3 cellular contexts compared by ENCODE assay signal in the genomic region with DNA sequence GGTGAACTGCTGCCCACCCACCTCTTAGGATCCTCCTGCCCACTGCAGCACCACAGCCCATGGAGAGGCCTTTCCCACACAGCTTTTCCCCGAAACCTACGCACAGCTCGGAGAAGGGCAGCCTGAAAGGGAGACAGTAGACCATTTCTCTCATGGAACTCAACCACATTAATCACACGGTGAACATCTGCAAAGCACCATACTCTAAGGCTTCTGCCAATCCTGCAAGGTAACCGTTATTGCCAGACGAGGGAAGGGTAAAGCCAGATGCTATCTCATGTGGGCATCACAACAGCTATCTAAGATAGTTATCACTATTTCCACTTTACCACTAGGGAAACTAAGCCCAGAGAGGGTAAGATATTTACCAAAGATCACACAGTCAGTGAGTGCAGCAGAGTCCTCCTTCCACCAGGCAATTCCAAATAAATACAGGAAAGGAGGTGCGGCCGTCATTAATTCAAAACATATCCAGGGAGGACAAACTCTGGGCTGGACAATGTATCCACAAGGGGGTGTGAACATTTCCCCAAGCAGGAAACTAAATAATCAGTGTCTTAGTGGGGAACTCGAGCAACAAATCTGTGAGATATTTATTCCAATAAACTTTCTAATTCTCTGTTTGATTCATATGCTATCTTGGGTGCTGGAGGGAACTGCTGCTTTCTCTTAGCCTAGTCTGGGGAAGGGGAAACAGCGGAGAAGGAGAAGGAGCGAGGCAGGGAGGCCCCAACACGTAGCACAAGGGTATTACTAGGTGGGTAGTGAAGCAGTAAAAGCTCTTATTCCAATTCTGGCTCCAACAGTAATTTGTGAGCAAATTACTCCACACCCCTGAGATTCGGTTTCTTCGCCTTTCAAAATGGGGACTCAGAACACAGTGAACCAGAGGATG.
TF ChIP-seq lines count a peak whose summit lies in the region.

No MANE protein-coding gene starts in this region.

TF ChIP-seq in A549, 52 proteins besides CTCF, POLR2A, EP300 and RAD21:
- no peak for TF ChIP-seq HOXB13 (CRISPR knock-in tag; IDR thresholded peaks at IDR 0.05; ENCODE audit: low read depth)
- TF ChIP-seq NPAS2 (CRISPR knock-in tag; IDR thresholded peaks at IDR 0.05; ENCODE audit: borderline replicate concordance) = no peak
- TF ChIP-seq POLR2AphosphoS2 (conservative IDR thresholded peaks at IDR 0.05; ENCODE audit: low read length) = no peak
- TF ChIP-seq RARB (CRISPR knock-in tag; IDR thresholded peaks at IDR 0.05) = no peak
- no peak for TF ChIP-seq FOXS1 (CRISPR knock-in tag; IDR thresholded peaks at IDR 0.05)
- TF ChIP-seq CBX2 (IDR thresholded peaks at IDR 0.05; ENCODE audit: borderline replicate concordance, low read depth) = no peak
- TF ChIP-seq ZFP36 (IDR thresholded peaks at IDR 0.05; ENCODE audit: borderline replicate concordance, partially characterized antibody) = no peak
- TF ChIP-seq RFX5 (IDR thresholded peaks at IDR 0.05) = no peak
- TF ChIP-seq, protein P1, sequence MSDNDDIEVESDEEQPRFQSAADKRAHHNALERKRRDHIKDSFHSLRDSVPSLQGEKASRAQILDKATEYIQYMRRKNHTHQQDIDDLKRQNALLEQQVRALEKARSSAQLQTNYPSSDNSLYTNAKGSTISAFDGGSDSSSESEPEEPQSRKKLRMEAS (IDR thresholded peaks at IDR 0.05) = no peak
- no peak for TF ChIP-seq TP53 (CRISPR knock-in tag; IDR thresholded peaks at IDR 0.05)
- TF ChIP-seq PHF8 (IDR thresholded peaks at IDR 0.05; ENCODE audit: borderline replicate concordance, low read depth) = no peak
- no peak for TF ChIP-seq MAZ (IDR thresholded peaks at IDR 0.05; ENCODE audit: borderline replicate concordance, low read depth, low read length)
- no peak for TF ChIP-seq CHD2 (IDR thresholded peaks at IDR 0.05; ENCODE audit: low read length, partially characterized antibody)
TF ChIP-seq in A549: peak in this region for 0.

TF ChIP-seq in HEK293, 187 proteins besides CTCF, POLR2A, EP300 and RAD21:
- TF ChIP-seq ZNF768 (tag by site-specific recombination; IDR thresholded peaks at IDR 0.05) (0 out of 2 replicates have a peak, but pooled peaks have one; percentile 18), ZNF112 (tag by site-specific recombination; IDR thresholded peaks at IDR 0.05) (no peak), ZFP41 (tag by site-specific recombination; IDR thresholded peaks at IDR 0.05; ENCODE audit: borderline replicate concordance) (no peak), EGR2 (tag by site-specific recombination; IDR thresholded peaks at IDR 0.05; ENCODE audit: low read depth) (no peak), ZFHX2 (tag by site-specific recombination; conservative IDR thresholded peaks at IDR 0.05) (0 out of 2 replicates have a peak, but pooled peaks have one; percentile 18)
- TF ChIP-seq, protein P2, sequence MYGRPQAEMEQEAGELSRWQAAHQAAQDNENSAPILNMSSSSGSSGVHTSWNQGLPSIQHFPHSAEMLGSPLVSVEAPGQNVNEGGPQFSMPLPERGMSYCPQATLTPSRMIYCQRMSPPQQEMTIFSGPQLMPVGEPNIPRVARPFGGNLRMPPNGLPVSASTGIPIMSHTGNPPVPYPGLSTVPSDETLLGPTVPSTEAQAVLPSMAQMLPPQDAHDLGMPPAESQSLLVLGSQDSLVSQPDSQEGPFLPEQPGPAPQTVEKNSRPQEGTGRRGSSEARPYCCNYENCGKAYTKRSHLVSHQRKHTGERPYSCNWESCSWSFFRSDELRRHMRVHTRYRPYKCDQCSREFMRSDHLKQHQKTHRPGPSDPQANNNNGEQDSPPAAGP (tag by site-specific recombination; IDR thresholded peaks at IDR 0.05) = no peak
TF ChIP-seq in HEK293: peak in this region for 2.

TF ChIP-seq in K562, 482 proteins besides CTCF, POLR2A, EP300 and RAD21:
- TF ChIP-seq HMGXB4 (CRISPR knock-in tag; IDR thresholded peaks at IDR 0.05) (0 out of 2 replicates have a peak, but pooled peaks have one; percentile 4), RBM39 (optimal IDR thresholded peaks at IDR 0.05; ENCODE audit: low read depth, low read length) (no peak), CBX3 (IDR thresholded peaks at IDR 0.05; ENCODE audit: borderline replicate concordance in 1 of 2, low read length in 2 of 2) (0 out of 3 replicates have a peak, but pooled peaks of 1 of the 2 experiments have one; percentile 7), CXXC5 (CRISPR knock-in tag; IDR thresholded peaks at IDR 0.05) (no peak), FOXJ2 (tag; IDR thresholded peaks at IDR 0.05) (no peak), RBM25 (IDR thresholded peaks at IDR 0.05; ENCODE audit: low read depth, low read length, severe bottlenecking) (peak; percentile 53), ZNF561 (CRISPR knock-in tag; conservative IDR thresholded peaks at IDR 0.05) (no peak), ZFP36 (IDR thresholded peaks at IDR 0.05; ENCODE audit: low read depth, low read length, partially characterized antibody) (peak; percentile 45), BCOR (IDR thresholded peaks at IDR 0.05) (0 out of 2 replicates have a peak, but pooled peaks have one; percentile 21), ZNF398 (CRISPR knock-in tag; IDR thresholded peaks at IDR 0.05) (no peak), KLF6 (CRISPR knock-in tag; IDR thresholded peaks at IDR 0.05; ENCODE audit: borderline replicate concordance) (no peak), LEF1 (IDR thresholded peaks at IDR 0.05) (0 out of 2 replicates have a peak, but pooled peaks have one; percentile 37)
- TF ChIP-seq, protein P3, sequence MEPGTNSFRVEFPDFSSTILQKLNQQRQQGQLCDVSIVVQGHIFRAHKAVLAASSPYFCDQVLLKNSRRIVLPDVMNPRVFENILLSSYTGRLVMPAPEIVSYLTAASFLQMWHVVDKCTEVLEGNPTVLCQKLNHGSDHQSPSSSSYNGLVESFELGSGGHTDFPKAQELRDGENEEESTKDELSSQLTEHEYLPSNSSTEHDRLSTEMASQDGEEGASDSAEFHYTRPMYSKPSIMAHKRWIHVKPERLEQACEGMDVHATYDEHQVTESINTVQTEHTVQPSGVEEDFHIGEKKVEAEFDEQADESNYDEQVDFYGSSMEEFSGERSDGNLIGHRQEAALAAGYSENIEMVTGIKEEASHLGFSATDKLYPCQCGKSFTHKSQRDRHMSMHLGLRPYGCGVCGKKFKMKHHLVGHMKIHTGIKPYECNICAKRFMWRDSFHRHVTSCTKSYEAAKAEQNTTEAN (CRISPR knock-in tag; IDR thresholded peaks at IDR 0.05) = no peak
- TF ChIP-seq, protein P4, sequence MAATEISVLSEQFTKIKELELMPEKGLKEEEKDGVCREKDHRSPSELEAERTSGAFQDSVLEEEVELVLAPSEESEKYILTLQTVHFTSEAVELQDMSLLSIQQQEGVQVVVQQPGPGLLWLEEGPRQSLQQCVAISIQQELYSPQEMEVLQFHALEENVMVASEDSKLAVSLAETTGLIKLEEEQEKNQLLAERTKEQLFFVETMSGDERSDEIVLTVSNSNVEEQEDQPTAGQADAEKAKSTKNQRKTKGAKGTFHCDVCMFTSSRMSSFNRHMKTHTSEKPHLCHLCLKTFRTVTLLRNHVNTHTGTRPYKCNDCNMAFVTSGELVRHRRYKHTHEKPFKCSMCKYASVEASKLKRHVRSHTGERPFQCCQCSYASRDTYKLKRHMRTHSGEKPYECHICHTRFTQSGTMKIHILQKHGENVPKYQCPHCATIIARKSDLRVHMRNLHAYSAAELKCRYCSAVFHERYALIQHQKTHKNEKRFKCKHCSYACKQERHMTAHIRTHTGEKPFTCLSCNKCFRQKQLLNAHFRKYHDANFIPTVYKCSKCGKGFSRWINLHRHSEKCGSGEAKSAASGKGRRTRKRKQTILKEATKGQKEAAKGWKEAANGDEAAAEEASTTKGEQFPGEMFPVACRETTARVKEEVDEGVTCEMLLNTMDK (IDR thresholded peaks at IDR 0.05; ENCODE audit: borderline replicate concordance, insufficient read depth, low read depth, low read length, poor library complexity, severe bottlenecking) = peak; percentile 17
